ENCODE assay signal across 29 cellular contexts in the genomic region with DNA sequence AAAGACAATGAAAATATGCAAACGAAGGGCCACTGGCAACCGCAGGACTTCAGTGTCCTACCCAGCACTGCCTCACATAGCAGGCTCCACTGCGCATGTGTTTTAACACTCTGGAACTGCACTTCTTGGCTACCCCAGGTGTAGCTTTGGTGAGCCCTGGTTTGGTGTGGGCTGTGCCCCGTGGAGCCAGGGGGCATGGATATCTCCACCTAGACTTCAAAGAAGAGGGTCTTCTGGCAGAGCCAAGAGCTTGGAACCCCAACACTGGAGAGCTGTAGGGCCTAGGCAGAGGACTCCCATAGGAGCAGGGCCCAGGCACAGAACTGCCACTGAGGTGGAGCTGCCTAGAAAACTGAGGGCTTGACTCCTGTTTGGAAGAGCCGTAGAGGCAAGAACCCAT.
"Had no signal": no experiment of that assay in that cellular context is flagged by ENCODE, and none has a peak within 500 bp of the region (broad histone marks: within the 10 kb centered on the region; RNA-seq: fewer than 3 reads in every experiment).

No MANE protein-coding gene starts in this region.

- H3K27me3 ChIP-seq: adrenal gland, body of pancreas, gastroesophageal sphincter had no signal

- H3K4me3 ChIP-seq: adrenal gland, body of pancreas, coronary artery, dorsolateral prefrontal cortex, esophagus squamous epithelium, gastroesophageal sphincter, heart right ventricle had no signal

- H3K36me3 ChIP-seq: adrenal gland, esophagus squamous epithelium, gastroesophageal sphincter, heart right ventricle had no signal

- H3K27ac ChIP-seq: adrenal gland, body of pancreas, coronary artery, dorsolateral prefrontal cortex, esophagus squamous epithelium, gastroesophageal sphincter, heart right ventricle had no signal

- DNase-seq: activated CD4-positive, alpha-beta memory T cell treated with anti-CD3 and anti-CD28 coated beads, Interleukin-2, amount 10 ng/mL, durations not matched to agents 7 days and 5 days; activated CD4-positive, alpha-beta T cell treated with anti-CD3 and anti-CD28 coated beads for 1 hour; activated CD4-positive, alpha-beta T cell treated with anti-CD3 and anti-CD28 coated beads for 4 hours; activated CD4-positive, alpha-beta T cell treated with anti-CD3 and anti-CD28 coated beads, Interleukin-2, amount 10 ng/mL, durations not matched to agents 7 days and 5 days; activated CD4-positive, alpha-beta T cell treated with anti-CD3 and anti-CD28 coated beads, Interleukin-2, amount 50 U/mL, for 4 hours; activated CD8-positive, alpha-beta memory T cell treated with anti-CD3 and anti-CD28 coated beads, Interleukin-2, amount 10 ng/mL, durations not matched to agents 7 days and 5 days; activated CD8-positive, alpha-beta memory T cell treated with anti-CD3 and anti-CD28 coated beads, Interleukin-2, amount 50 U/mL, for 4 hours; activated effector memory CD4-positive, alpha-beta T cell treated with anti-CD3 and anti-CD28 coated beads, Interleukin-2, amount 50 U/mL, for 16 hours; activated naive CD4-positive, alpha-beta T cell treated with anti-CD3 and anti-CD28 coated beads for 36 hours; activated naive CD8-positive, alpha-beta T cell treated with anti-CD3 and anti-CD28 coated beads for 36 hours; activated naive CD8-positive, alpha-beta T cell treated with anti-CD3 and anti-CD28 coated beads, Interleukin-2, amount 50 U/mL, for 24 hours; activated T-cell treated with anti-CD3 and anti-CD28 coated beads, Interleukin-2, amount 50 U/mL, for 1 hour; activated T-cell treated with anti-CD3 and anti-CD28 coated beads, Interleukin-2, amount 50 U/mL, for 48 hours; adrenal gland; amygdala; aorta; body of pancreas; caudate nucleus; cerebellar nuclear complex; dorsolateral prefrontal cortex; effector memory CD4-positive, alpha-beta T cell; erythroblast; esophagus squamous epithelium; foreskin melanocyte; heart right ventricle; T-helper 2 cell had no signal

- ATAC-seq: activated CD8-positive, alpha-beta memory T cell treated with anti-CD3 and anti-CD28 coated beads, Interleukin-2, amount 10 ng/mL, durations not matched to agents 7 days and 5 days; activated naive CD8-positive, alpha-beta T cell treated with anti-CD3 and anti-CD28 coated beads, Interleukin-2, amount 50 U/mL, for 24 hours; body of pancreas; gastroesophageal sphincter; heart right ventricle; WTC11 had no signal

- H3K9me3 ChIP-seq: esophagus squamous epithelium, gastroesophageal sphincter had no signal

- H3K4me1 ChIP-seq: adrenal gland, body of pancreas, esophagus squamous epithelium, gastroesophageal sphincter, heart right ventricle had no signal
